1 cellular context compared by ENCODE assay signal in genomic region chr12:13851828-13852227, GRCh38.
A peak's percentile ranks its signal among the peaks of the same experiment; 100 is the strongest.
TF ChIP-seq lines count a peak whose summit lies in the region.

No MANE protein-coding gene starts in this region.

TF ChIP-seq in H1, 55 proteins besides CTCF, POLR2A, EP300 and RAD21 (continued from another document):
- peak; percentile 74 for TF ChIP-seq USF2 (IDR thresholded peaks at IDR 0.05; ENCODE audit: low read length)
- no peak for TF ChIP-seq TBP (IDR thresholded peaks at IDR 0.05; ENCODE audit: low read depth, low read length)
- TF ChIP-seq SAP30 (IDR thresholded peaks at IDR 0.05; ENCODE audit: insufficient read depth, insufficient replicate concordance, low read length): peak; percentile 94
- no peak for TF ChIP-seq POU5F1 (IDR thresholded peaks at IDR 0.05; ENCODE audit: low read depth, low read length)
- TF ChIP-seq TEAD4 (IDR thresholded peaks at IDR 0.05; ENCODE audit: low read depth, low read length): peak; percentile 97
TF ChIP-seq in H1: peak in this region for 7.
